8 cellular contexts compared by ENCODE assay signal in genomic region chr5:107672212-107673105, GRCh38. TPM values are rescaled to one million over a fixed set of nuclear protein-coding genes. Genes with fewer than 3 reads are reported as not detected.
DNase-seq lines count a peak whose midpoint lies in the region; ATAC-seq and TF ChIP-seq lines count a peak whose summit lies in the region.

No MANE protein-coding gene starts in this region.

- H3K4me3 Mint-ChIP-seq in Calu3 (ENCODE audit: low read depth, unreplicated experiment) = peak overlapping the region; percentile 94
- H3K4me3 Mint-ChIP-seq in activated naive CD8-positive, alpha-beta T cell treated with anti-CD3 and anti-CD28 coated beads, Interleukin-2, amount 50 U/mL, for 24 hours = peak overlapping the region; percentile 69
- H3K4me3 Mint-ChIP-seq in glutamatergic neuron (ENCODE audit: unreplicated experiment) = peak overlapping the region; percentile 95
- H3K4me3 Mint-ChIP-seq in neural progenitor cell = peak overlapping the region; percentile 97

- ATAC-seq in HG03175 (IDR thresholded peaks at IDR 0.05; ENCODE audit: unreplicated experiment) = peak; percentile 27
- no peak for ATAC-seq in activated naive CD8-positive, alpha-beta T cell treated with anti-CD3 and anti-CD28 coated beads, Interleukin-2, amount 50 U/mL, for 24 hours
- no peak for ATAC-seq in GM19328 (IDR thresholded peaks at IDR 0.05; ENCODE audit: unreplicated experiment)

- H3K4me3 ChIP-seq in neural progenitor cell = peak overlapping the region; percentile 97

- TF ChIP-seq CTCF in Calu3 (IDR thresholded peaks at IDR 0.05; ENCODE audit: unreplicated experiment) = no peak
- no peak for TF ChIP-seq CTCF in glutamatergic neuron (IDR thresholded peaks at IDR 0.05; ENCODE audit: partially characterized antibody, unreplicated experiment)
- TF ChIP-seq CTCF in neural progenitor cell (IDR thresholded peaks at IDR 0.05) = no peak

- H3K9me3 Mint-ChIP-seq in Calu3 (ENCODE audit: low read depth, unreplicated experiment) (no peaks in the 10 kb centered on the region), glutamatergic neuron (ENCODE audit: unreplicated experiment) (peaks cover 41% of the 10 kb centered on the region), neural progenitor cell (no peaks in the 10 kb centered on the region)
- H3K9me3 Mint-ChIP-seq in activated naive CD8-positive, alpha-beta T cell treated with anti-CD3 and anti-CD28 coated beads, Interleukin-2, amount 50 U/mL, for 24 hours = no peaks in the 10 kb centered on the region

- peak overlapping the region; percentile 87 for H3K27ac ChIP-seq in neural progenitor cell

- no peaks in the 10 kb centered on the region for H3K27me3 ChIP-seq in neural progenitor cell

- H3K79me2 ChIP-seq in neural progenitor cell (ENCODE audit: low read depth) = peaks cover 68% of the 10 kb centered on the region

- H3K27me3 Mint-ChIP-seq in Calu3 (ENCODE audit: unreplicated experiment) = no peaks in the 10 kb centered on the region
- peaks cover 69% of the 10 kb centered on the region for H3K27me3 Mint-ChIP-seq in activated naive CD8-positive, alpha-beta T cell treated with anti-CD3 and anti-CD28 coated beads, Interleukin-2, amount 50 U/mL, for 24 hours
- H3K27me3 Mint-ChIP-seq in glutamatergic neuron (ENCODE audit: unreplicated experiment) = peaks cover 32% of the 10 kb centered on the region
- H3K27me3 Mint-ChIP-seq in neural progenitor cell (ENCODE audit: insufficient read depth, low read depth) = peaks cover 15% of the 10 kb centered on the region

- no peak overlapping the region for H2AFZ ChIP-seq in neural progenitor cell (replicated peaks)

- no TSS peak for BruUV-seq in Calu3 (replicated peaks; lab: Mats Ljungman, UMichigan)

- H3K27ac Mint-ChIP-seq in Calu3 (ENCODE audit: unreplicated experiment) (peak overlapping the region; percentile 89), glutamatergic neuron (ENCODE audit: unreplicated experiment) (peak overlapping the region; percentile 93), neural progenitor cell (peak overlapping the region; percentile 76)
- H3K27ac Mint-ChIP-seq in activated naive CD8-positive, alpha-beta T cell treated with anti-CD3 and anti-CD28 coated beads, Interleukin-2, amount 50 U/mL, for 24 hours = no peak overlapping the region

- H3K36me3 Mint-ChIP-seq in Calu3 (ENCODE audit: insufficient read depth, unreplicated experiment) (peaks cover 64% of the 10 kb centered on the region), glutamatergic neuron (ENCODE audit: unreplicated experiment) (no peaks in the 10 kb centered on the region), neural progenitor cell (peaks cover 9% of the 10 kb centered on the region)
- no peaks in the 10 kb centered on the region for H3K36me3 Mint-ChIP-seq in activated naive CD8-positive, alpha-beta T cell treated with anti-CD3 and anti-CD28 coated beads, Interleukin-2, amount 50 U/mL, for 24 hours (ENCODE audit: low read depth)

- peaks cover 7% of the 10 kb centered on the region for H3K36me3 ChIP-seq in neural progenitor cell

- H3K4me1 Mint-ChIP-seq in Calu3 (ENCODE audit: low read depth, unreplicated experiment) (peaks cover 18% of the 10 kb centered on the region), glutamatergic neuron (ENCODE audit: low read depth, unreplicated experiment) (peaks cover 21% of the 10 kb centered on the region), neural progenitor cell (peaks cover 20% of the 10 kb centered on the region)
- H3K4me1 Mint-ChIP-seq in activated naive CD8-positive, alpha-beta T cell treated with anti-CD3 and anti-CD28 coated beads, Interleukin-2, amount 50 U/mL, for 24 hours = peaks cover 26% of the 10 kb centered on the region

- CTCF ChIA-PET in Calu3 (lab: Charles Lee) = interaction anchor here (0.6 to 1.6 kb wide), 11 partner anchors 9 to 1392 kb away, joined by 3 to 7 read pairs (median 4); no protein-coding TSS in a partner anchor

- no peaks in the 10 kb centered on the region for H3K9me3 ChIP-seq in neural progenitor cell (ENCODE audit: low read depth)

- H3F3A ChIP-seq in neural progenitor cell (ENCODE audit: low read depth) = peaks cover 30% of the 10 kb centered on the region

- peak; percentile 94 for DNase-seq in Calu3
- peak; percentile 88 for DNase-seq in NCI-H526 treated with DMSO at 0.1 percent for 48 hours (lab: John Stamatoyannopoulos, UW)
- peak; percentile 27 for DNase-seq in activated naive CD8-positive, alpha-beta T cell treated with anti-CD3 and anti-CD28 coated beads, Interleukin-2, amount 50 U/mL, for 24 hours
- DNase-seq in glutamatergic neuron = peak; percentile 87
- DNase-seq in neural progenitor cell (ENCODE audit: low spot score) = peak; percentile 97
- DNase-seq in pons (ENCODE audit: low spot score) = no peak

- peaks cover 27% of the 10 kb centered on the region for H3K4me1 ChIP-seq in neural progenitor cell

- peak overlapping the region; percentile 93 for H3K9ac ChIP-seq in neural progenitor cell

- intact Hi-C loops in Calu3 (cut with micrococcal nuclease; ENCODE audit: unreplicated experiment) = loop anchor here (1.0 to 10.0 kb wide), 8 partner anchors 204 to 1548 kb away; no protein-coding TSS in a partner anchor

- peaks cover 44% of the 10 kb centered on the region for H4K20me1 ChIP-seq in neural progenitor cell (ENCODE audit: low read depth)

- H3K4me2 ChIP-seq in neural progenitor cell = peak overlapping the region; percentile 97

RNA-seq across cellular contexts. Expression of gene EFNA5, which starts 1.7 kb away (rescaled TPM):
- total RNA-seq in Calu3 (2022) = 172 and 216 TPM in 2 replicates
- 158 TPM for total RNA-seq in glutamatergic neuron (ENCODE audit: unreplicated experiment)
- 70.5 and 105 TPM in 2 replicates for total RNA-seq in neural progenitor cell (ENCODE audit: low replicate concordance)
